ENCODE assay signal across 25 cellular contexts in the genomic region with DNA sequence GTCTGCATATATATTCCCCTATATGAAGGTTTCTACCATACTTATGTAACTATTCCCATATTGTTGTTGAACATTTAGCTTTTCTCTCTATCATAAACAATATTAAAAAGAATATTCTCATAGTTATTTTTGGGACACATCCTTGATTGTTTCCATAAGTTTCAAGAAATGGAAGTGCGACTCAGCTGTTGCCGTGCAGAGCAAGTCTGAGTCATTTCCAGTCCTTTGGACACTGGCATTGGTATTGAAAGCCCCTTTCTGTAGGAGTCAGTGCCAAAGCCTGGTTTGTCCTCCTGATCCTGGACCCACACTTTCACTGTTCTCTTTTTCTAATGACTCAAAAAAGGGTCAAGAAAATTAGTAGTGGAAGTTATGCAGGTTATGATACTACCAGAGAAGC.
A peak's percentile ranks its signal among the peaks of the same experiment; 100 is the strongest.
DNase-seq lines count a peak whose midpoint lies in the region; ATAC-seq and TF ChIP-seq lines count a peak whose summit lies in the region.
"Had no signal": no experiment of that assay in that cellular context is flagged by ENCODE, and none has a peak within 500 bp of the region (broad histone marks: within the 10 kb centered on the region; RNA-seq: fewer than 3 reads in every experiment).

No MANE protein-coding gene starts in this region.

- H2AFZ ChIP-seq in PC-3 (ENCODE audit: low read length): no peak overlapping the region

- H3K36me3 ChIP-seq in PC-3 (ENCODE audit: low read depth, low read length): no peaks in the 10 kb centered on the region
- no peaks in the 10 kb centered on the region for H3K36me3 ChIP-seq in heart right ventricle
- H3K36me3 ChIP-seq: ovary, WERI-Rb-1 had no signal

- H4K20me1 ChIP-seq in PC-3 (ENCODE audit: low read length): no peaks in the 10 kb centered on the region

- no peak overlapping the region for H3K4me2 ChIP-seq in PC-3 (ENCODE audit: low read length)

- no peak overlapping the region for H3K9ac ChIP-seq in PC-3 (ENCODE audit: low read length)

- H3K4me3 ChIP-seq in PC-3 (ENCODE audit: low read length) (no peak overlapping the region), heart right ventricle (no peak overlapping the region)
- H3K4me3 ChIP-seq: ovary, testis had no signal

- H3K9me3 ChIP-seq in PC-3 (ENCODE audit: low read length): no peaks in the 10 kb centered on the region
- no peaks in the 10 kb centered on the region for H3K9me3 ChIP-seq in heart right ventricle
- H3K9me3 ChIP-seq: ovary, testis had no signal

- no peaks in the 10 kb centered on the region for H3K79me2 ChIP-seq in PC-3 (ENCODE audit: low read length)

- H3K9me2 ChIP-seq in PC-3 (replicated peaks; ENCODE audit: low read length): no peaks in the 10 kb centered on the region

- CTCF ChIA-PET in PC-3 (lab: Charles Lee): no interaction called here

- BruUV-seq in PC-3 (replicated peaks; lab: Mats Ljungman, UMichigan): no TSS peak

- H3K27me3 ChIP-seq in PC-3 (ENCODE audit: low read length) (no peaks in the 10 kb centered on the region), heart right ventricle (peaks cover 0 to 3% (median 0%) of the 10 kb centered on the region in 7 donors)
- H3K27me3 ChIP-seq: ovary, testis had no signal

- POLR2A ChIA-PET in PC-3 (lab: Charles Lee; ENCODE audit: unreplicated experiment): no interaction called here

- no peak for TF ChIP-seq CTCF in PC-3 (conservative IDR thresholded peaks at IDR 0.05; ENCODE audit: low read depth, low read length)
- no peak for TF ChIP-seq CTCF in heart right ventricle (IDR thresholded peaks at IDR 0.05)

- H3K4me1 ChIP-seq in PC-3 (ENCODE audit: insufficient read depth, low read length) (no peaks in the 10 kb centered on the region), heart right ventricle (no peaks in the 10 kb centered on the region)
- H3K4me1 ChIP-seq: testis had no signal

- ATAC-seq in PC-3 (no peak), heart right ventricle (no peak), HG03432 (IDR thresholded peaks at IDR 0.05; ENCODE audit: unreplicated experiment) (no peak)
- ATAC-seq: HepG2, left cardiac atrium had no signal

- DNase-seq in ELR (ENCODE audit: low read depth): peak; percentile 1
- peak; percentile 3 for DNase-seq in PC-3
- DNase-seq in fibroblast of peridontal ligament (ENCODE audit: extremely low read depth): peak; percentile 18
- DNase-seq in myocyte (ENCODE audit: low read depth): peak; percentile 26
- no peak for DNase-seq in stimulated activated CD4-positive, alpha-beta T cell treated with anti-CD3 and anti-CD28 coated beads, Interleukin-2, amount 100 ng/mL, for 24 hours
- no peak for DNase-seq in heart right ventricle
- no peak for DNase-seq in kidney glomerular epithelial cell (lab: John Stamatoyannopoulos, UW)
- DNase-seq: activated CD4-positive, alpha-beta T cell treated with anti-CD3 and anti-CD28 coated beads for 48 hours; amygdala; Calu3; hippocampal formation; Karpas-422; left cardiac atrium; NCI-H1048; NCI-H2107; ovary; retina; SHP77 treated with DMSO at 0.1 percent for 48 hours; small intestine; stimulated activated naive CD4-positive, alpha-beta T cell treated with Interleukin-2 at 50 U/mL for 16 hours; testis; WERI-Rb-1 had no signal

- 51 to 59% methylated on average over 2 of the region's 2 CpGs for WGBS in heart right ventricle, 2 donors

- H3F3A ChIP-seq in PC-3 (ENCODE audit: low read length, unreplicated experiment): no peaks in the 10 kb centered on the region

- no peak overlapping the region for H3K27ac ChIP-seq in PC-3 (ENCODE audit: low read length)
- no peak overlapping the region for H3K27ac ChIP-seq in heart right ventricle
- H3K27ac ChIP-seq: C4-2B, ovary, testis, WERI-Rb-1 had no signal

- intact Hi-C loops in PC-3 (cut with micrococcal nuclease): no loop called here
- intact Hi-C loops in heart right ventricle (cut with DNase I): no loop called here

Comparison
In these comparisons a context has a peak if more than half of its experiments do, and no peak if none do; other contexts are left out.
1. DNase-seq: peak in ELR (single experiment), PC-3 (single experiment), fibroblast of peridontal ligament (single experiment) and myocyte (single experiment); none in stimulated activated CD4-positive, alpha-beta T cell treated with anti-CD3 and anti-CD28 coated beads, Interleukin-2, amount 100 ng/mL, for 24 hours (0 of 2), heart right ventricle (0 of 2) and kidney glomerular epithelial cell (single experiment).